ENCODE assay signal across 1 cellular context in genomic region chr19:4084547-4084877, GRCh38.
TF ChIP-seq lines count a peak whose summit lies in the region.

No MANE protein-coding gene starts in this region.

TF ChIP-seq in endothelial cell of umbilical vein, 7 proteins besides CTCF, POLR2A, EP300 and RAD21 (continued from another document):
- TF ChIP-seq EZH2 (IDR thresholded peaks at IDR 0.05; ENCODE audit: borderline replicate concordance, low read depth, low read length, severe bottlenecking): no peak
- no peak for TF ChIP-seq MYC (IDR thresholded peaks at IDR 0.05; ENCODE audit: low read depth, low read length)
